ENCODE assay signal across 8 cellular contexts in genomic region chr12:50112456-50113218, GRCh38. TPM values are rescaled to one million over a fixed set of nuclear protein-coding genes. Genes with fewer than 3 reads are reported as not detected.
DNase-seq lines count a peak whose midpoint lies in the region; ATAC-seq and TF ChIP-seq lines count a peak whose summit lies in the region.

No MANE protein-coding gene starts in this region.

- TF ChIP-seq CTCF in HFFc6 (IDR thresholded peaks at IDR 0.05), result no peak
- TF ChIP-seq CTCF in RWPE2 (IDR thresholded peaks at IDR 0.05; ENCODE audit: poor library complexity, severe bottlenecking), result no peak
- no peak for TF ChIP-seq CTCF in endodermal cell (conservative IDR thresholded peaks at IDR 0.05)

- no peak; the same call in 2 of the 3 replicates for ATAC-seq in RWPE2 (ENCODE audit: low read depth)
- no peak for ATAC-seq in HG03045 (IDR thresholded peaks at IDR 0.05; ENCODE audit: unreplicated experiment)

- H3K4me3 ChIP-seq in RWPE2 (ENCODE audit: severe bottlenecking) (peak overlapping the region; percentile 64), endodermal cell (ENCODE audit: low read length) (peak overlapping the region; percentile 99), muscle layer of colon (ENCODE audit: low read depth in 1 of 2, low read length in 2 of 2) (peak overlapping the region; percentile 77 to 100)

- H3K9ac ChIP-seq in endodermal cell (ENCODE audit: extremely low read depth, low read length, poor library complexity, severe bottlenecking), result peak overlapping the region; percentile 87
- peak overlapping the region; percentile 97 for H3K9ac ChIP-seq in muscle layer of colon (ENCODE audit: low read length)

- 28 to 31% methylated on average over 18 to 26 of the region's 26 CpGs for WGBS in endodermal cell (ENCODE audit: insufficient coverage in 1 of 2, insufficient read length in 1 of 2), 2 experiments

- peak overlapping the region; percentile 56 for H3K27ac ChIP-seq in RWPE2 (ENCODE audit: poor library complexity, severe bottlenecking)
- peak overlapping the region; percentile 85 for H3K27ac ChIP-seq in endodermal cell (ENCODE audit: low read depth, low read length)
- peak overlapping the region; percentile 99 for H3K27ac ChIP-seq in muscle layer of colon (ENCODE audit: low read depth, low read length)

- H3K4me3 Mint-ChIP-seq in HFFc6, result peak overlapping the region; percentile 100
- H3K4me3 Mint-ChIP-seq in endodermal cell, result peak overlapping the region; percentile 92

- peak overlapping the region; percentile 100 for H3K27ac Mint-ChIP-seq in HFFc6
- peak overlapping the region; percentile 97 for H3K27ac Mint-ChIP-seq in endodermal cell

- peaks cover 31% of the 10 kb centered on the region for H3K36me3 Mint-ChIP-seq in HFFc6 (ENCODE audit: low read depth)
- peaks cover 16% of the 10 kb centered on the region for H3K36me3 Mint-ChIP-seq in endodermal cell (ENCODE audit: low read depth)

- H3K36me3 ChIP-seq in RWPE2 (ENCODE audit: low read depth), result peaks cover 4% of the 10 kb centered on the region; the same call in 1 of the 2 replicates
- peaks cover 5% of the 10 kb centered on the region for H3K36me3 ChIP-seq in endodermal cell (ENCODE audit: control insufficient read depth, insufficient read depth, low read length)
- peaks cover 6% of the 10 kb centered on the region for H3K36me3 ChIP-seq in muscle layer of colon (ENCODE audit: insufficient read depth, low read length)

- H3K4me1 Mint-ChIP-seq in HFFc6 (ENCODE audit: low read depth) (peaks cover 26% of the 10 kb centered on the region), endodermal cell (peaks cover 20% of the 10 kb centered on the region)

- peaks cover 12% of the 10 kb centered on the region for H3K27me3 Mint-ChIP-seq in HFFc6 (ENCODE audit: insufficient read depth)
- H3K27me3 Mint-ChIP-seq in endodermal cell (ENCODE audit: insufficient read depth), result no peaks in the 10 kb centered on the region

- H3K9me3 ChIP-seq in RWPE2 (ENCODE audit: severe bottlenecking) (no peaks in the 10 kb centered on the region), endodermal cell (ENCODE audit: control insufficient read depth, low read length) (no peaks in the 10 kb centered on the region), muscle layer of colon (ENCODE audit: low read length) (no peaks in the 10 kb centered on the region)

- H3K9me3 Mint-ChIP-seq in HFFc6, result no peaks in the 10 kb centered on the region
- H3K9me3 Mint-ChIP-seq in endodermal cell, result no peaks in the 10 kb centered on the region

- DNase-seq in CMK (ENCODE audit: low read depth) (peak; percentile 49), HFFc6 (peak; percentile 27), RWPE2 (ENCODE audit: low spot score) (no peak), endodermal cell (no peak), NCI-H1694 treated with DMSO at 0.1 percent for 48 hours (lab: John Stamatoyannopoulos, UW) (no peak), foreskin melanocyte (no peak)

- H3K4me1 ChIP-seq in RWPE2 (ENCODE audit: insufficient read depth, poor library complexity, severe bottlenecking), result peaks cover 13% of the 10 kb centered on the region
- H3K4me1 ChIP-seq in endodermal cell (ENCODE audit: control insufficient read depth, insufficient read depth, low read length), result peaks cover 18% of the 10 kb centered on the region
- peaks cover 32% of the 10 kb centered on the region for H3K4me1 ChIP-seq in muscle layer of colon (ENCODE audit: insufficient read depth, low read length)

- H3K27me3 ChIP-seq in RWPE2 (ENCODE audit: insufficient read depth, poor library complexity, severe bottlenecking) (no peaks in the 10 kb centered on the region), endodermal cell (ENCODE audit: control insufficient read depth, insufficient read depth, low read length, poor library complexity, severe bottlenecking) (no peaks in the 10 kb centered on the region), muscle layer of colon (ENCODE audit: control insufficient read depth in 1 of 2, insufficient read depth in 2 of 2, low read length in 2 of 2) (no peaks in the 10 kb centered on the region)

RNA-seq across cellular contexts. Expression of gene COX14, which starts 0.6 kb away (rescaled TPM):
- total RNA-seq in HFFc6 (2021; fragmentation: NEBNext Ultra II Directional; extraction: Animal tissue kit (Norgen Biotek cat#: 25700)), result 10 to 100 TPM; 44.4 to 77.8 (median 53.4) TPM
- 10 to 100 TPM; 26.0 to 26.7 TPM for total RNA-seq in endodermal cell
- polyA plus RNA-seq in endodermal cell (2013, experiment 1 of 2), result 27.9 TPM
- 20.5 TPM for polyA plus RNA-seq in endodermal cell (2013, experiment 2 of 2)

RNA-seq across cellular contexts. Expression of gene GPD1, which starts 8.8 kb away (rescaled TPM):
- under 1 TPM in 1 of 6 experiments, not detected in 5; 0.20 TPM for total RNA-seq in HFFc6 (2021; fragmentation: NEBNext Ultra II Directional; extraction: Animal tissue kit (Norgen Biotek cat#: 25700))
- 1 to 10 TPM in 1 of 2 donors, under 1 TPM in 1; 0.93 to 1.1 TPM for total RNA-seq in endodermal cell
- 0.32 TPM for polyA plus RNA-seq in endodermal cell (2013, experiment 1 of 2)
- polyA plus RNA-seq in endodermal cell (2013, experiment 2 of 2), result 0.46 TPM

RNA-seq across cellular contexts. Expression of gene SMARCD1, which starts 27.5 kb away (rescaled TPM):
- total RNA-seq in HFFc6 (2021; fragmentation: NEBNext Ultra II Directional; extraction: Animal tissue kit (Norgen Biotek cat#: 25700)), result 10 to 100 TPM; 37.6 to 59.1 (median 44.2) TPM
- 100 to 1,000 TPM; 118 to 125 TPM for total RNA-seq in endodermal cell
- polyA plus RNA-seq in endodermal cell (2013, experiment 1 of 2), result 161 TPM
- 129 TPM for polyA plus RNA-seq in endodermal cell (2013, experiment 2 of 2)

RNA-seq across cellular contexts. Expression of gene CERS5, which starts 54.5 kb away (rescaled TPM):
- total RNA-seq in HFFc6 (2021; fragmentation: NEBNext Ultra II Directional; extraction: Animal tissue kit (Norgen Biotek cat#: 25700)), result 10 to 100 TPM; 48.0 to 69.3 (median 60.3) TPM
- 10 to 100 TPM; 59.7 to 65.5 TPM for total RNA-seq in endodermal cell
- polyA plus RNA-seq in endodermal cell (2013, experiment 1 of 2), result 46.4 TPM
- 46.9 TPM for polyA plus RNA-seq in endodermal cell (2013, experiment 2 of 2)

RNA-seq across cellular contexts. Expression of gene ASIC1, which starts 55.2 kb away (rescaled TPM):
- total RNA-seq in HFFc6 (2021; fragmentation: NEBNext Ultra II Directional; extraction: Animal tissue kit (Norgen Biotek cat#: 25700)), result 1 to 10 TPM; 1.3 to 2.4 (median 1.6) TPM
- 1 to 10 TPM; 4.2 to 5.2 TPM for total RNA-seq in endodermal cell
- 19.3 TPM for polyA plus RNA-seq in endodermal cell (2013, experiment 1 of 2)
- polyA plus RNA-seq in endodermal cell (2013, experiment 2 of 2), result 17.1 TPM

Comparison
In these comparisons a context has a peak if more than half of its experiments do, and no peak if none do; other contexts are left out.
1. DNase-seq: peak in CMK (single experiment) and HFFc6 (single experiment); none in RWPE2 (single experiment), endodermal cell (single experiment), NCI-H1694 treated with DMSO at 0.1 percent for 48 hours (single experiment) and foreskin melanocyte (single experiment).
2. Peak in every context shown above with its lines, with median percentiles within 50 percentile points of each other: H3K27ac ChIP-seq and H3K4me3 ChIP-seq.